Comparison of ENCODE assay signal across 13 cellular contexts in genomic region chr1:178938281-178938958, GRCh38.
DNase-seq lines count a peak whose midpoint lies in the region; ATAC-seq and TF ChIP-seq lines count a peak whose summit lies in the region.
"Had no signal": no experiment of that assay in that cellular context is flagged by ENCODE, and none has a peak within 500 bp of the region (broad histone marks: within the 10 kb centered on the region; RNA-seq: fewer than 3 reads in every experiment).

No MANE protein-coding gene starts in this region.

- intact Hi-C loops in heart right ventricle (cut with DNase I) (loop anchor here in 3 of 10 donors (5.0 to 10.0 kb wide), 3 partner anchors 64 to 71 kb away; partner anchors contain the start of gene ANGPTL1 (in 2 of the 3)), left cardiac atrium (cut with DNase I) (no loop called here), lower lobe of right lung (cut with DNase I) (no loop called here), vagina (cut with DNase I) (loop anchor here (5.0 to 10.0 kb wide), 2 partner anchors 71 to 844 kb away; partner anchors contain the start of gene RASAL2)

- H3K27me3 ChIP-seq in heart right ventricle, result no peaks in the 10 kb centered on the region
- no peaks in the 10 kb centered on the region for H3K27me3 ChIP-seq in lower lobe of right lung (ENCODE audit: low read depth)
- no peaks in the 10 kb centered on the region for H3K27me3 ChIP-seq in rectal smooth muscle tissue (ENCODE audit: control insufficient read depth, insufficient read depth, low read length)
- no peaks in the 10 kb centered on the region for H3K27me3 ChIP-seq in vagina

- no peaks in the 10 kb centered on the region for H3K9me3 Mint-ChIP-seq in activated T-cell treated with anti-CD3 and anti-CD28 coated beads, Interleukin-2, amount 50 U/mL, for 72 hours
- H3K9me3 Mint-ChIP-seq: GM23338 had no signal

- no peaks in the 10 kb centered on the region for H3K9me3 ChIP-seq in heart right ventricle
- no peaks in the 10 kb centered on the region for H3K9me3 ChIP-seq in lower lobe of right lung
- no peaks in the 10 kb centered on the region for H3K9me3 ChIP-seq in vagina

- peaks cover 8% of the 10 kb centered on the region for H3K27me3 Mint-ChIP-seq in activated T-cell treated with anti-CD3 and anti-CD28 coated beads, Interleukin-2, amount 50 U/mL, for 72 hours (ENCODE audit: low read depth)

- H3K4me3 Mint-ChIP-seq in activated T-cell treated with anti-CD3 and anti-CD28 coated beads, Interleukin-2, amount 50 U/mL, for 72 hours, result no peak overlapping the region
- H3K4me3 Mint-ChIP-seq: GM23338 had no signal

- TF ChIP-seq CTCF in heart right ventricle (IDR thresholded peaks at IDR 0.05), result no peak
- no peak for TF ChIP-seq CTCF in lower lobe of right lung (IDR thresholded peaks at IDR 0.05)
- TF ChIP-seq CTCF in vagina (IDR thresholded peaks at IDR 0.05), result no peak

- no peak for TF ChIP-seq POLR2A in vagina (IDR thresholded peaks at IDR 0.05)

- peak in 4 of 8 donors; percentile 3 to 66 (median 15) for ATAC-seq in heart right ventricle
- no peak for ATAC-seq in left cardiac atrium
- peak in 1 of 2 donors; percentile 4 for ATAC-seq in lower lobe of right lung
- ATAC-seq in activated T-cell treated with anti-CD3 and anti-CD28 coated beads, Interleukin-2, amount 50 U/mL, for 72 hours (replicated peaks in 1 of 2), result no peak
- no peak for ATAC-seq in HG03571 (IDR thresholded peaks at IDR 0.05; ENCODE audit: unreplicated experiment)
- ATAC-seq: GM23338 had no signal

- H3K27ac ChIP-seq in heart right ventricle (peak overlapping the region; percentile 68 to 89 (median 80)), lower lobe of right lung (peak overlapping the region; percentile 53), rectal smooth muscle tissue (ENCODE audit: low read depth, low read length) (peak overlapping the region; percentile 98), vagina (peak overlapping the region; percentile 83)
- H3K27ac ChIP-seq: epithelial cell of prostate, VCaP had no signal

- DNase-seq in heart right ventricle (no peak), left cardiac atrium (no peak), lower lobe of right lung (no peak), vagina (ENCODE audit: extremely low spot score in 2 of 2) (no peak), ureter (ENCODE audit: low spot score) (no peak)
- no peak for DNase-seq in activated T-cell treated with anti-CD3 and anti-CD28 coated beads, Interleukin-2, amount 50 U/mL, for 72 hours
- DNase-seq: NCI-H1105; stimulated activated naive CD4-positive, alpha-beta T cell had no signal

- peak overlapping the region in 4 of 10 donors; percentile 13 to 28 (median 20) for H3K4me3 ChIP-seq in heart right ventricle
- H3K4me3 ChIP-seq in lower lobe of right lung, result no peak overlapping the region
- H3K4me3 ChIP-seq in rectal smooth muscle tissue (ENCODE audit: low read length), result peak overlapping the region; percentile 40
- H3K4me3 ChIP-seq in vagina, result no peak overlapping the region
- H3K4me3 ChIP-seq: GM23338 had no signal

- H3K4me1 Mint-ChIP-seq in activated T-cell treated with anti-CD3 and anti-CD28 coated beads, Interleukin-2, amount 50 U/mL, for 72 hours (ENCODE audit: low read depth), result peaks cover 16% of the 10 kb centered on the region

- 60 to 69% methylated on average over 8 of the region's 8 CpGs for WGBS in heart right ventricle, 2 donors

- no peak overlapping the region for H3K9ac ChIP-seq in rectal smooth muscle tissue (ENCODE audit: low read length)

- H3K36me3 Mint-ChIP-seq in activated T-cell treated with anti-CD3 and anti-CD28 coated beads, Interleukin-2, amount 50 U/mL, for 72 hours (ENCODE audit: insufficient read depth in 2 of 2), result no peaks in the 10 kb centered on the region

- H3K36me3 ChIP-seq in heart right ventricle (no peaks in the 10 kb centered on the region), lower lobe of right lung (no peaks in the 10 kb centered on the region), rectal smooth muscle tissue (ENCODE audit: control insufficient read depth, insufficient read depth, low read length) (no peaks in the 10 kb centered on the region), vagina (no peaks in the 10 kb centered on the region)

- H3K27ac Mint-ChIP-seq in activated T-cell treated with anti-CD3 and anti-CD28 coated beads, Interleukin-2, amount 50 U/mL, for 72 hours, result no peak overlapping the region
- H3K27ac Mint-ChIP-seq: GM23338 had no signal

- H3K4me1 ChIP-seq in heart right ventricle (peaks cover 11 to 68% (median 41%) of the 10 kb centered on the region in 9 donors), lower lobe of right lung (peaks cover 15% of the 10 kb centered on the region), rectal smooth muscle tissue (ENCODE audit: control insufficient read depth, insufficient read depth, low read length) (peaks cover 63% of the 10 kb centered on the region), vagina (peaks cover 45% of the 10 kb centered on the region)
